In genomic region chr1:116556289-116557006, GRCh38 we compare ENCODE assay signal across 1 cellular context.
TF ChIP-seq lines count a peak whose summit lies in the region.

No MANE protein-coding gene starts in this region.

TF ChIP-seq in K562, 482 proteins besides CTCF, POLR2A, EP300 and RAD21 (continued from another document and continues in another):
- TF ChIP-seq NRF1 (conservative IDR thresholded peaks at IDR 0.05 in 1 of 2, IDR thresholded peaks at IDR 0.05 in 1 of 2) = peak; percentile 80 to 82
- TF ChIP-seq, protein P1, sequence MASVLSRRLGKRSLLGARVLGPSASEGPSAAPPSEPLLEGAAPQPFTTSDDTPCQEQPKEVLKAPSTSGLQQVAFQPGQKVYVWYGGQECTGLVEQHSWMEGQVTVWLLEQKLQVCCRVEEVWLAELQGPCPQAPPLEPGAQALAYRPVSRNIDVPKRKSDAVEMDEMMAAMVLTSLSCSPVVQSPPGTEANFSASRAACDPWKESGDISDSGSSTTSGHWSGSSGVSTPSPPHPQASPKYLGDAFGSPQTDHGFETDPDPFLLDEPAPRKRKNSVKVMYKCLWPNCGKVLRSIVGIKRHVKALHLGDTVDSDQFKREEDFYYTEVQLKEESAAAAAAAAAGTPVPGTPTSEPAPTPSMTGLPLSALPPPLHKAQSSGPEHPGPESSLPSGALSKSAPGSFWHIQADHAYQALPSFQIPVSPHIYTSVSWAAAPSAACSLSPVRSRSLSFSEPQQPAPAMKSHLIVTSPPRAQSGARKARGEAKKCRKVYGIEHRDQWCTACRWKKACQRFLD (CRISPR knock-in tag; IDR thresholded peaks at IDR 0.05) = 0 out of 2 replicates have a peak, but pooled peaks have one; percentile 61
- no peak for TF ChIP-seq HDAC6 (IDR thresholded peaks at IDR 0.05; ENCODE audit: low read depth, low read length)
- peak; percentile 68; the same call in 1 of the 2 replicates for TF ChIP-seq HMBOX1 (IDR thresholded peaks at IDR 0.05)
- peak; percentile 78 for TF ChIP-seq ARID1B (IDR thresholded peaks at IDR 0.05)
- no peak for TF ChIP-seq FOXP1 (CRISPR knock-in tag; IDR thresholded peaks at IDR 0.05)
- peak; percentile 34 for TF ChIP-seq CHD1 (IDR thresholded peaks at IDR 0.05; ENCODE audit: low read length)
- TF ChIP-seq SMARCC2 (IDR thresholded peaks at IDR 0.05; ENCODE audit: low read depth) = peak; percentile 72
- TF ChIP-seq, protein P2, sequence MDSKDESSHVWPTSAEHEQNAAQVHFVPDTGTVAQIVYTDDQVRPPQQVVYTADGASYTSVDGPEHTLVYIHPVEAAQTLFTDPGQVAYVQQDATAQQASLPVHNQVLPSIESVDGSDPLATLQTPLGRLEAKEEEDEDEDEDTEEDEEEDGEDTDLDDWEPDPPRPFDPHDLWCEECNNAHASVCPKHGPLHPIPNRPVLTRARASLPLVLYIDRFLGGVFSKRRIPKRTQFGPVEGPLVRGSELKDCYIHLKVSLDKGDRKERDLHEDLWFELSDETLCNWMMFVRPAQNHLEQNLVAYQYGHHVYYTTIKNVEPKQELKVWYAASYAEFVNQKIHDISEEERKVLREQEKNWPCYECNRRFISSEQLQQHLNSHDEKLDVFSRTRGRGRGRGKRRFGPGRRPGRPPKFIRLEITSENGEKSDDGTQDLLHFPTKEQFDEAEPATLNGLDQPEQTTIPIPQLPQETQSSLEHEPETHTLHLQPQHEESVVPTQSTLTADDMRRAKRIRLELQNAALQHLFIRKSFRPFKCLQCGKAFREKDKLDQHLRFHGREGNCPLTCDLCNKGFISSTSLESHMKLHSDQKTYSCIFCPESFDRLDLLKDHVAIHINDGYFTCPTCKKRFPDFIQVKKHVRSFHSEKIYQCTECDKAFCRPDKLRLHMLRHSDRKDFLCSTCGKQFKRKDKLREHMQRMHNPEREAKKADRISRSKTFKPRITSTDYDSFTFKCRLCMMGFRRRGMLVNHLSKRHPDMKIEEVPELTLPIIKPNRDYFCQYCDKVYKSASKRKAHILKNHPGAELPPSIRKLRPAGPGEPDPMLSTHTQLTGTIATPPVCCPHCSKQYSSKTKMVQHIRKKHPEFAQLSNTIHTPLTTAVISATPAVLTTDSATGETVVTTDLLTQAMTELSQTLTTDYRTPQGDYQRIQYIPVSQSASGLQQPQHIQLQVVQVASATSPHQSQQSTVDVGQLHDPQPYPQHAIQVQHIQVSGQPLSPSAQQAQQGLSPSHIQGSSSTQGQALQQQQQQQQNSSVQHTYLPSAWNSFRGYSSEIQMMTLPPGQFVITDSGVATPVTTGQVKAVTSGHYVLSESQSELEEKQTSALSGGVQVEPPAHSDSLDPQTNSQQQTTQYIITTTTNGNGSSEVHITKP (IDR thresholded peaks at IDR 0.05; ENCODE audit: partially characterized antibody) = peak; percentile 47
- TF ChIP-seq, protein P3, sequence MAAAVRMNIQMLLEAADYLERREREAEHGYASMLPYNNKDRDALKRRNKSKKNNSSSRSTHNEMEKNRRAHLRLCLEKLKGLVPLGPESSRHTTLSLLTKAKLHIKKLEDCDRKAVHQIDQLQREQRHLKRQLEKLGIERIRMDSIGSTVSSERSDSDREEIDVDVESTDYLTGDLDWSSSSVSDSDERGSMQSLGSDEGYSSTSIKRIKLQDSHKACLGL (CRISPR knock-in tag; IDR thresholded peaks at IDR 0.05; ENCODE audit: borderline replicate concordance, poor library complexity, severe bottlenecking) = no peak
- peak; percentile 73 for TF ChIP-seq ZFP36 (IDR thresholded peaks at IDR 0.05; ENCODE audit: low read depth, low read length, partially characterized antibody)
- TF ChIP-seq MTA3 (IDR thresholded peaks at IDR 0.05; ENCODE audit: borderline replicate concordance) = 0 out of 2 replicates have a peak, but pooled peaks have one; percentile 33
- TF ChIP-seq ZKSCAN1 (IDR thresholded peaks at IDR 0.05; ENCODE audit: low read depth, low read length) = peak; percentile 50; the same call in 1 of the 2 replicates
- peak; percentile 55; the same call in 1 of the 2 replicates for TF ChIP-seq DMBX1 (CRISPR knock-in tag; IDR thresholded peaks at IDR 0.05; ENCODE audit: borderline replicate concordance)
- peak; percentile 13; the same call in 1 of the 2 replicates for TF ChIP-seq STAT5A (IDR thresholded peaks at IDR 0.05; ENCODE audit: borderline replicate concordance, low read length)
- TF ChIP-seq TAL1 (IDR thresholded peaks at IDR 0.05) = peak; percentile 39; the same call in 1 of the 2 replicates
- peak in 1 of 2 experiments; percentile 79 for TF ChIP-seq E2F6 (IDR thresholded peaks at IDR 0.05; ENCODE audit: borderline replicate concordance in 1 of 2, extremely low read depth in 1 of 2, insufficient read depth in 1 of 2, insufficient read length in 1 of 2, low read depth in 1 of 2, low read length in 1 of 2, poor library complexity in 1 of 2, severe bottlenecking in 1 of 2)
- no peak for TF ChIP-seq ARHGAP35 (IDR thresholded peaks at IDR 0.05; ENCODE audit: partially characterized antibody)
- TF ChIP-seq ARID2 (IDR thresholded peaks at IDR 0.05) = no peak
- 0 out of 2 replicates have a peak, but pooled peaks have one; percentile 51 for TF ChIP-seq TEAD4 (IDR thresholded peaks at IDR 0.05; ENCODE audit: low read length)
- TF ChIP-seq TEAD4 (CRISPR knock-in tag; IDR thresholded peaks at IDR 0.05; ENCODE audit: borderline replicate concordance) = no peak
- 0 out of 2 replicates have a peak, but pooled peaks have one; percentile 34 for TF ChIP-seq GATA2 (CRISPR knock-in tag; IDR thresholded peaks at IDR 0.05)
- TF ChIP-seq ZNF41 (CRISPR knock-in tag; conservative IDR thresholded peaks at IDR 0.05) = no peak
- no peak for TF ChIP-seq ZNF717 (CRISPR knock-in tag; IDR thresholded peaks at IDR 0.05)
- TF ChIP-seq SPI1 (IDR thresholded peaks at IDR 0.05; ENCODE audit: borderline replicate concordance, low read depth, low read length) = no peak
- TF ChIP-seq ZNF354B (CRISPR knock-in tag; IDR thresholded peaks at IDR 0.05) = no peak
- no peak for TF ChIP-seq SMAD3 (CRISPR knock-in tag; conservative IDR thresholded peaks at IDR 0.05)
- TF ChIP-seq MAX (CRISPR knock-in tag; IDR thresholded peaks at IDR 0.05) = peak; percentile 88
- TF ChIP-seq ZNF511 (CRISPR knock-in tag; IDR thresholded peaks at IDR 0.05) = no peak
- TF ChIP-seq ERF (CRISPR knock-in tag; IDR thresholded peaks at IDR 0.05) = 0 out of 2 replicates have a peak, but pooled peaks have one; percentile 25
- no peak for TF ChIP-seq ILF3 (IDR thresholded peaks at IDR 0.05; ENCODE audit: borderline replicate concordance)
- peak; percentile 76 for TF ChIP-seq CBFA2T3 (IDR thresholded peaks at IDR 0.05)
- no peak for TF ChIP-seq PCBP2 (IDR thresholded peaks at IDR 0.05; ENCODE audit: low read depth, low read length, poor library complexity, severe bottlenecking)
- TF ChIP-seq MAZ (CRISPR knock-in tag; conservative IDR thresholded peaks at IDR 0.05 in 1 of 2, IDR thresholded peaks at IDR 0.05 in 1 of 2) = peak in 1 of 2 experiments; percentile 23; a peak in 1 of 4 replicates
- TF ChIP-seq HMGN3 (IDR thresholded peaks at IDR 0.05; ENCODE audit: borderline replicate concordance, extremely low read depth, insufficient read length, low read depth, low read length) = no peak
- no peak for TF ChIP-seq HNRNPK (IDR thresholded peaks at IDR 0.05; ENCODE audit: low read depth, low read length, poor library complexity, severe bottlenecking)
- no peak for TF ChIP-seq PATZ1 (CRISPR knock-in tag; IDR thresholded peaks at IDR 0.05; ENCODE audit: borderline replicate concordance)
- peak; percentile 68 for TF ChIP-seq JUN (IDR thresholded peaks at IDR 0.05; ENCODE audit: borderline replicate concordance, low read depth, low read length)
- TF ChIP-seq JUN (CRISPR knock-in tag; IDR thresholded peaks at IDR 0.05; ENCODE audit: borderline replicate concordance) = no peak
- peak; percentile 22 to 45; a peak in 1 of 4 replicates for TF ChIP-seq FOXK2 (conservative IDR thresholded peaks at IDR 0.05 in 1 of 2, IDR thresholded peaks at IDR 0.05 in 1 of 2; ENCODE audit: low read depth in 2 of 2)
- peak; percentile 68 for TF ChIP-seq SOX6 (IDR thresholded peaks at IDR 0.05)
- TF ChIP-seq CREB1 (IDR thresholded peaks at IDR 0.05) = peak; percentile 26; the same call in 1 of the 2 replicates
- peak; percentile 58 for TF ChIP-seq CREB1 (CRISPR knock-in tag; IDR thresholded peaks at IDR 0.05)
- peak; percentile 45; the same call in 1 of the 2 replicates for TF ChIP-seq ZEB2 (IDR thresholded peaks at IDR 0.05)
- TF ChIP-seq SMARCA5 (IDR thresholded peaks at IDR 0.05) = peak; percentile 62; the same call in 1 of the 2 replicates
- 0 out of 2 replicates have a peak, but pooled peaks have one; percentile 11 for TF ChIP-seq PHB2 (IDR thresholded peaks at IDR 0.05; ENCODE audit: low read depth)
- 0 out of 2 replicates have a peak, but pooled peaks have one; percentile 31 for TF ChIP-seq HLTF (IDR thresholded peaks at IDR 0.05)
- TF ChIP-seq, protein P4, sequence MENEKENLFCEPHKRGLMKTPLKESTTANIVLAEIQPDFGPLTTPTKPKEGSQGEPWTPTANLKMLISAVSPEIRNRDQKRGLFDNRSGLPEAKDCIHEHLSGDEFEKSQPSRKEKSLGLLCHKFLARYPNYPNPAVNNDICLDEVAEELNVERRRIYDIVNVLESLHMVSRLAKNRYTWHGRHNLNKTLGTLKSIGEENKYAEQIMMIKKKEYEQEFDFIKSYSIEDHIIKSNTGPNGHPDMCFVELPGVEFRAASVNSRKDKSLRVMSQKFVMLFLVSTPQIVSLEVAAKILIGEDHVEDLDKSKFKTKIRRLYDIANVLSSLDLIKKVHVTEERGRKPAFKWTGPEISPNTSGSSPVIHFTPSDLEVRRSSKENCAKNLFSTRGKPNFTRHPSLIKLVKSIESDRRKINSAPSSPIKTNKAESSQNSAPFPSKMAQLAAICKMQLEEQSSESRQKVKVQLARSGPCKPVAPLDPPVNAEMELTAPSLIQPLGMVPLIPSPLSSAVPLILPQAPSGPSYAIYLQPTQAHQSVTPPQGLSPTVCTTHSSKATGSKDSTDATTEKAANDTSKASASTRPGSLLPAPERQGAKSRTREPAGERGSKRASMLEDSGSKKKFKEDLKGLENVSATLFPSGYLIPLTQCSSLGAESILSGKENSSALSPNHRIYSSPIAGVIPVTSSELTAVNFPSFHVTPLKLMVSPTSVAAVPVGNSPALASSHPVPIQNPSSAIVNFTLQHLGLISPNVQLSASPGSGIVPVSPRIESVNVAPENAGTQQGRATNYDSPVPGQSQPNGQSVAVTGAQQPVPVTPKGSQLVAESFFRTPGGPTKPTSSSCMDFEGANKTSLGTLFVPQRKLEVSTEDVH (IDR thresholded peaks at IDR 0.05; ENCODE audit: low read depth, partially characterized antibody) = no peak
- 0 out of 4 replicates have a peak, but pooled peaks of 1 of the 2 experiments have one; percentile 15 for TF ChIP-seq RCOR1 (IDR thresholded peaks at IDR 0.05; ENCODE audit: borderline replicate concordance in 1 of 2, low read depth in 2 of 2, low read length in 2 of 2)
- TF ChIP-seq CXXC5 (CRISPR knock-in tag; IDR thresholded peaks at IDR 0.05) = peak; percentile 31; the same call in 1 of the 2 replicates
